In genomic region chr1:14571810-14572767, GRCh38 we compare ENCODE assay signal across 11 cellular contexts. TPM values are rescaled to one million over a fixed set of nuclear protein-coding genes. Genes with fewer than 3 reads are reported as not detected.
DNase-seq lines count a peak whose midpoint lies in the region; ATAC-seq, FAIRE-seq and TF ChIP-seq lines count a peak whose summit lies in the region.
"Had no signal": no experiment of that assay in that cellular context is flagged by ENCODE, and none has a peak within 500 bp of the region (broad histone marks: within the 10 kb centered on the region; RNA-seq: fewer than 3 reads in every experiment).

No MANE protein-coding gene starts in this region.

- no peaks in the 10 kb centered on the region for H3K36me3 ChIP-seq in cardiac muscle cell
- H3K36me3 ChIP-seq in heart right ventricle, result no peaks in the 10 kb centered on the region
- H3K36me3 ChIP-seq: left ventricle myocardium inferior had no signal

- H3K4me3 ChIP-seq in cardiac muscle cell (no peak overlapping the region), heart right ventricle (no peak overlapping the region), LNCaP clone FGC (ENCODE audit: low read depth, low read length) (no peak overlapping the region)
- H3K4me3 ChIP-seq: left ventricle myocardium inferior had no signal

- H3K27ac ChIP-seq in cardiac muscle cell (no peak overlapping the region), heart right ventricle (no peak overlapping the region), foreskin keratinocyte (no peak overlapping the region)
- H3K27ac ChIP-seq: left ventricle myocardium inferior had no signal

- no peaks in the 10 kb centered on the region for H3K9me3 ChIP-seq in cardiac muscle cell (ENCODE audit: low read depth)
- peaks cover 0 to 10% (median 0%) of the 10 kb centered on the region in 11 donors for H3K9me3 ChIP-seq in heart right ventricle

- 79 to 86% methylated on average over 17 of the region's 17 CpGs for WGBS in heart right ventricle, 2 donors

- no peak for FAIRE-seq in urothelium cell line (lab: Jason Lieb, UNC)

- H3K27me3 ChIP-seq in cardiac muscle cell (no peaks in the 10 kb centered on the region), heart right ventricle (peaks cover 0 to 24% (median 7%) of the 10 kb centered on the region in 7 donors), foreskin keratinocyte (peaks cover 7% of the 10 kb centered on the region)

- intact Hi-C loops in heart right ventricle (cut with DNase I), result no loop called here

- no peak for ATAC-seq in heart right ventricle
- ATAC-seq in foreskin keratinocyte, result peak; percentile 47
- ATAC-seq in HG03432 (IDR thresholded peaks at IDR 0.05; ENCODE audit: unreplicated experiment), result no peak

- no peaks in the 10 kb centered on the region for H3K4me1 ChIP-seq in cardiac muscle cell (ENCODE audit: low read depth)
- H3K4me1 ChIP-seq in heart right ventricle, result no peaks in the 10 kb centered on the region
- H3K4me1 ChIP-seq in foreskin keratinocyte, result no peaks in the 10 kb centered on the region
- H3K4me1 ChIP-seq: left ventricle myocardium inferior had no signal

- peak; percentile 47 for TF ChIP-seq CTCF in cardiac muscle cell (IDR thresholded peaks at IDR 0.05; ENCODE audit: low read depth, low read length)
- peak in 1 of 9 donors; percentile 7 for TF ChIP-seq CTCF in heart right ventricle (IDR thresholded peaks at IDR 0.05)
- TF ChIP-seq CTCF in LNCaP clone FGC (IDR thresholded peaks at IDR 0.05; ENCODE audit: control insufficient read depth, extremely low read depth, insufficient read depth), result 0 out of 2 replicates have a peak, but pooled peaks have one; percentile 29
- peak; percentile 66 for TF ChIP-seq CTCF in foreskin keratinocyte (conservative IDR thresholded peaks at IDR 0.05)

- DNase-seq in cardiac muscle cell (ENCODE audit: low read depth in 1 of 2, low spot score in 1 of 2) (peak in 1 of 2 donors; percentile 29), heart right ventricle (no peak), LNCaP clone FGC (ENCODE audit: low read depth) (no peak), foreskin keratinocyte (no peak), urothelium cell line (ENCODE audit: low spot score) (peak; percentile 16), glomerular visceral epithelial cell (ENCODE audit: extremely low spot score) (no peak)
- no peak for DNase-seq in stimulated activated CD4-positive, alpha-beta T cell treated with anti-CD3 and anti-CD28 coated beads, Interleukin-4, amount 100 ng/mL, for 1 hour
- DNase-seq: activated naive CD4-positive, alpha-beta T cell treated with anti-CD3 and anti-CD28 coated beads, Interleukin-2, amount 50 U/mL, for 16 hours; IMR-90; left ventricle myocardium inferior had no signal

RNA-seq across cellular contexts. Expression of gene KAZN, which starts 26.4 kb away (rescaled TPM):
- total RNA-seq in cardiac muscle cell, result 12.5 and 26.9 TPM in 2 replicates
- polyA plus RNA-seq in cardiac muscle cell, result 17.5 and 21.5 TPM in 2 replicates
- total RNA-seq in heart right ventricle, result 1 to 10 TPM; 1.1 to 6.5 (median 2.1) TPM
- polyA plus RNA-seq in heart right ventricle, result 1 to 10 TPM; 1.6 to 1.9 TPM
- total RNA-seq in foreskin keratinocyte, result 7.4 and 8.7 TPM in 2 replicates
- 6.0 and 7.2 TPM in 2 replicates for polyA plus RNA-seq in foreskin keratinocyte
